Comparison of ENCODE assay signal across 8 cellular contexts in genomic region chr16:4500283-4500682, GRCh38. TPM values are rescaled to one million over a fixed set of nuclear protein-coding genes. Genes with fewer than 3 reads are reported as not detected.
DNase-seq lines count a peak whose midpoint lies in the region; ATAC-seq and TF ChIP-seq lines count a peak whose summit lies in the region.

No MANE protein-coding gene starts in this region.

- no peak for ATAC-seq in GM19397 (IDR thresholded peaks at IDR 0.05; ENCODE audit: unreplicated experiment)
- ATAC-seq in GM18867 (IDR thresholded peaks at IDR 0.05; ENCODE audit: unreplicated experiment): no peak

- no peaks in the 10 kb centered on the region for H3K27me3 ChIP-seq in MG63
- H3K27me3 ChIP-seq in muscle layer of duodenum (ENCODE audit: low read depth, low read length): no peaks in the 10 kb centered on the region

- H3K27ac ChIP-seq in muscle layer of duodenum (ENCODE audit: low read length): peak overlapping the region; percentile 73

- H3K9me3 ChIP-seq in MG63: no peaks in the 10 kb centered on the region
- no peaks in the 10 kb centered on the region for H3K9me3 ChIP-seq in muscle layer of duodenum (ENCODE audit: control insufficient read depth in 1 of 2, low read length in 2 of 2)

- H3K36me3 ChIP-seq in MG63: peaks cover 25% of the 10 kb centered on the region
- H3K36me3 ChIP-seq in muscle layer of duodenum (ENCODE audit: control insufficient read depth in 1 of 2, insufficient read depth in 2 of 2, low read length in 2 of 2): no peaks in the 10 kb centered on the region

- H3K4me3 ChIP-seq in MG63: no peak overlapping the region
- no peak overlapping the region for H3K4me3 ChIP-seq in epithelial cell of proximal tubule (ENCODE audit: low read depth, low read length)
- H3K4me3 ChIP-seq in muscle layer of duodenum (ENCODE audit: low read depth in 1 of 2, low read length in 2 of 2): peak overlapping the region in 1 of 2 donors; percentile 34

- H3K4me1 ChIP-seq in muscle layer of duodenum (ENCODE audit: control insufficient read depth in 1 of 2, insufficient read depth in 2 of 2, low read length in 2 of 2): peaks cover 20 to 24% of the 10 kb centered on the region in 2 donors

- no peak for TF ChIP-seq CTCF in epithelial cell of proximal tubule (conservative IDR thresholded peaks at IDR 0.05; ENCODE audit: low read depth, low read length)

- peak; percentile 95 for DNase-seq in AG08395 (ENCODE audit: low spot score)
- peak; percentile 72 for DNase-seq in MG63
- DNase-seq in epithelial cell of proximal tubule (ENCODE audit: low read depth): peak; percentile 74
- no peak for DNase-seq in cerebellum (ENCODE audit: low spot score)
- no peak for DNase-seq in HPDE6-E6E7 (ENCODE audit: extremely low spot score)

RNA-seq across cellular contexts. Expression of gene HMOX2, which starts 24.1 kb away (rescaled TPM):
- total RNA-seq in MG63 (2014; rRNA removed; shearing (Covaris generic); ENCODE audit: low replicate concordance): 62.7 and 107 TPM in 2 replicates
- total RNA-seq in epithelial cell of proximal tubule: 75.9 and 105 TPM in 2 replicates
- total RNA-seq in cerebellum: 33.0 TPM

RNA-seq across cellular contexts. Expression of gene NMRAL1, which starts 25.9 kb away (rescaled TPM):
- 19.6 and 47.3 TPM in 2 replicates for total RNA-seq in MG63 (2014; rRNA removed; shearing (Covaris generic); ENCODE audit: low replicate concordance)
- 120 and 177 TPM in 2 replicates for total RNA-seq in epithelial cell of proximal tubule
- total RNA-seq in cerebellum: 27.0 TPM

RNA-seq across cellular contexts. Expression of gene CDIP1, which starts 38.3 kb away (rescaled TPM):
- 4.0 and 8.8 TPM in 2 replicates for total RNA-seq in MG63 (2014; rRNA removed; shearing (Covaris generic); ENCODE audit: low replicate concordance)
- total RNA-seq in epithelial cell of proximal tubule (13.8 and 30.3 TPM in 2 replicates), cerebellum (12.9 TPM)

RNA-seq across cellular contexts. Expression of gene C16orf96, which starts 55.9 kb away (rescaled TPM):
- not detected in 2 replicates for total RNA-seq in MG63 (2014; rRNA removed; shearing (Covaris generic); ENCODE audit: low replicate concordance)
- total RNA-seq in epithelial cell of proximal tubule (not detected in 2 replicates), cerebellum (0.18 TPM)

Comparison
In these comparisons a context has a peak if more than half of its experiments do, and no peak if none do; other contexts are left out.
1. DNase-seq: peak in AG08395 (single experiment), MG63 (single experiment) and epithelial cell of proximal tubule (single experiment); none in cerebellum (single experiment) and HPDE6-E6E7 (single experiment).